Comparison of ENCODE assay signal across 11 cellular contexts in genomic region chr5:142720561-142721275, GRCh38. TPM values are rescaled to one million over a fixed set of nuclear protein-coding genes. Genes with fewer than 3 reads are reported as not detected.
A peak's percentile ranks its signal among the peaks of the same experiment; 100 is the strongest.
DNase-seq lines count a peak whose midpoint lies in the region; ATAC-seq and TF ChIP-seq lines count a peak whose summit lies in the region.
"Had no signal": no experiment of that assay in that cellular context is flagged by ENCODE, and none has a peak within 500 bp of the region (broad histone marks: within the 10 kb centered on the region; RNA-seq: fewer than 3 reads in every experiment).

No MANE protein-coding gene starts in this region.

- TF ChIP-seq EP300 in suprapubic skin (IDR thresholded peaks at IDR 0.05), result no peak

- H3K4me1 ChIP-seq in PC-3 (ENCODE audit: insufficient read depth, low read length), result peaks cover 29% of the 10 kb centered on the region
- H3K4me1 ChIP-seq in suprapubic skin, result peaks cover 10% of the 10 kb centered on the region

- peaks cover 23% of the 10 kb centered on the region for H3K4me1 Mint-ChIP-seq in type B pancreatic cell (ENCODE audit: unreplicated experiment)

- peak overlapping the region; percentile 38 for H3K9ac ChIP-seq in PC-3 (ENCODE audit: low read length)

- peak; percentile 29 for DNase-seq in NCI-H1436 (lab: John Stamatoyannopoulos, UW)
- DNase-seq in NCI-H1436 treated with DMSO at 0.1 percent for 48 hours (lab: John Stamatoyannopoulos, UW), result no peak
- peak; percentile 79 for DNase-seq in PC-3
- peak; percentile 41 for DNase-seq in left cardiac atrium
- DNase-seq in type B pancreatic cell (ENCODE audit: extremely low spot score, unreplicated experiment), result peak; percentile 6
- DNase-seq in MG63, result no peak
- no peak for DNase-seq in suprapubic skin (ENCODE audit: low spot score in 2 of 2)
- DNase-seq: activated CD4-positive, alpha-beta memory T cell treated with anti-CD3 and anti-CD28 coated beads for 36 hours had no signal

- no peaks in the 10 kb centered on the region for H3K9me2 ChIP-seq in PC-3 (replicated peaks; ENCODE audit: low read length)

- peak overlapping the region; percentile 86 for H2AFZ ChIP-seq in PC-3 (ENCODE audit: low read length)

- intact Hi-C loops in PC-3 (cut with micrococcal nuclease), result loop anchor here (1.0 kb wide), 1 partner anchor 20 kb away; no protein-coding TSS in a partner anchor
- intact Hi-C loops in left cardiac atrium (cut with DNase I), result loop anchor here in 1 of 2 donors (5.0 kb wide), 1 partner anchor 37 kb away; no protein-coding TSS in a partner anchor

- CTCF ChIA-PET in PC-3 (lab: Charles Lee), result interaction anchor here (1.0 to 1.5 kb wide), 4 partner anchors 28 to 168 kb away, joined by 3 to 7 read pairs (median 4); no protein-coding TSS in a partner anchor

- WGBS in suprapubic skin, result 76% methylated on average over 6 of the region's 13 CpGs

- no peak overlapping the region for H3K27ac Mint-ChIP-seq in type B pancreatic cell
- H3K27ac Mint-ChIP-seq: activated CD4-positive, alpha-beta memory T cell treated with anti-CD3 and anti-CD28 coated beads for 36 hours had no signal

- no peak for TF ChIP-seq POLR2A in suprapubic skin (IDR thresholded peaks at IDR 0.05)

- H3K27ac ChIP-seq in PC-3 (ENCODE audit: low read length) (peak overlapping the region; percentile 79), suprapubic skin (no peak overlapping the region)
- H3K27ac ChIP-seq: gastroesophageal sphincter had no signal

- H3F3A ChIP-seq in PC-3 (ENCODE audit: low read length, unreplicated experiment), result peaks cover 10% of the 10 kb centered on the region

- H3K36me3 ChIP-seq in PC-3 (ENCODE audit: low read depth, low read length) (no peaks in the 10 kb centered on the region), MG63 (no peaks in the 10 kb centered on the region), suprapubic skin (no peaks in the 10 kb centered on the region)
- H3K36me3 ChIP-seq: gastroesophageal sphincter had no signal

- H3K79me2 ChIP-seq in PC-3 (ENCODE audit: low read length), result no peaks in the 10 kb centered on the region

- ATAC-seq in PC-3, result peak; percentile 57
- peak; percentile 39 to 60 for ATAC-seq in left cardiac atrium
- no peak for ATAC-seq in HG02885 (IDR thresholded peaks at IDR 0.05; ENCODE audit: poor library complexity, unreplicated experiment)
- ATAC-seq: gastroesophageal sphincter; natural killer cell treated with Interleukin-12 subunit alpha and Interleukin-12 subunit beta and Interleukin-15 and Interleukin-18, amount 100 ng/mL, for 72 hours had no signal

- H3K27me3 Mint-ChIP-seq in type B pancreatic cell, result peaks cover 3% of the 10 kb centered on the region
- H3K27me3 Mint-ChIP-seq: activated CD4-positive, alpha-beta memory T cell treated with anti-CD3 and anti-CD28 coated beads for 36 hours; natural killer cell treated with Interleukin-12 subunit alpha and Interleukin-12 subunit beta and Interleukin-15 and Interleukin-18, amount 100 ng/mL, for 72 hours had no signal

- peak; percentile 23; the same call in 1 of the 2 replicates for TF ChIP-seq CTCF in PC-3 (conservative IDR thresholded peaks at IDR 0.05; ENCODE audit: low read depth, low read length)
- no peak for TF ChIP-seq CTCF in type B pancreatic cell (conservative IDR thresholded peaks at IDR 0.05)
- no peak for TF ChIP-seq CTCF in suprapubic skin (IDR thresholded peaks at IDR 0.05)

- H3K4me3 Mint-ChIP-seq in type B pancreatic cell, result no peak overlapping the region
- H3K4me3 Mint-ChIP-seq: activated CD4-positive, alpha-beta memory T cell treated with anti-CD3 and anti-CD28 coated beads for 36 hours; natural killer cell treated with Interleukin-12 subunit alpha and Interleukin-12 subunit beta and Interleukin-15 and Interleukin-18, amount 100 ng/mL, for 72 hours had no signal

- no peaks in the 10 kb centered on the region for H3K27me3 ChIP-seq in PC-3 (ENCODE audit: low read length)
- no peaks in the 10 kb centered on the region for H3K27me3 ChIP-seq in MG63
- H3K27me3 ChIP-seq in suprapubic skin, result no peaks in the 10 kb centered on the region

- H3K9me3 Mint-ChIP-seq in type B pancreatic cell, result no peaks in the 10 kb centered on the region
- H3K9me3 Mint-ChIP-seq: activated CD4-positive, alpha-beta memory T cell treated with anti-CD3 and anti-CD28 coated beads for 36 hours; natural killer cell treated with Interleukin-12 subunit alpha and Interleukin-12 subunit beta and Interleukin-15 and Interleukin-18, amount 100 ng/mL, for 72 hours had no signal

- H3K36me3 Mint-ChIP-seq in type B pancreatic cell, result no peaks in the 10 kb centered on the region
- H3K36me3 Mint-ChIP-seq: activated CD4-positive, alpha-beta memory T cell treated with anti-CD3 and anti-CD28 coated beads for 36 hours; natural killer cell treated with Interleukin-12 subunit alpha and Interleukin-12 subunit beta and Interleukin-15 and Interleukin-18, amount 100 ng/mL, for 72 hours had no signal

- peak overlapping the region; percentile 53; the same call in 1 of the 2 replicates for H3K4me3 ChIP-seq in PC-3 (ENCODE audit: low read length)
- H3K4me3 ChIP-seq in MG63, result no peak overlapping the region
- no peak overlapping the region for H3K4me3 ChIP-seq in suprapubic skin
- H3K4me3 ChIP-seq: gastroesophageal sphincter had no signal

- no peaks in the 10 kb centered on the region for H3K9me3 ChIP-seq in PC-3 (ENCODE audit: low read length)
- no peaks in the 10 kb centered on the region for H3K9me3 ChIP-seq in MG63
- no peaks in the 10 kb centered on the region for H3K9me3 ChIP-seq in suprapubic skin
- H3K9me3 ChIP-seq: gastroesophageal sphincter had no signal

- no TSS peak for BruUV-seq in PC-3 (replicated peaks; lab: Mats Ljungman, UMichigan)

- H4K20me1 ChIP-seq in PC-3 (ENCODE audit: low read length), result no peaks in the 10 kb centered on the region

- peak overlapping the region; percentile 85 for H3K4me2 ChIP-seq in PC-3 (ENCODE audit: low read length)

- POLR2A ChIA-PET in PC-3 (lab: Charles Lee; ENCODE audit: unreplicated experiment), result no interaction called here

RNA-seq across cellular contexts. Expression of gene FGF1, which starts 34.8 kb away (rescaled TPM):
- total RNA-seq in PC-3 (2014; rRNA removed) (1.5 and 9.7 TPM in 2 replicates), left cardiac atrium (10 to 100 TPM; 33.9 to 39.9 TPM), type B pancreatic cell (ENCODE audit: low replicate concordance) (0.12 and 2.7 TPM in 2 replicates), suprapubic skin (1 to 10 TPM in 3 of 4 donors, under 1 TPM in 1; 0.48 to 2.5 (median 1.9) TPM)
- total RNA-seq in MG63 (2014; rRNA removed; shearing (Covaris generic); ENCODE audit: low replicate concordance), result 0.57 and 1.1 TPM in 2 replicates
- total RNA-seq: activated CD4-positive, alpha-beta memory T cell treated with anti-CD3 and anti-CD28 coated beads for 36 hours; natural killer cell treated with Interleukin-12 subunit alpha and Interleukin-12 subunit beta and Interleukin-15 and Interleukin-18, amount 100 ng/mL, for 72 hours had no signal

RNA-seq across cellular contexts. Expression of gene ARHGAP26, which starts 49.5 kb away (rescaled TPM):
- total RNA-seq in PC-3 (2014; rRNA removed) (6.2 and 11.7 TPM in 2 replicates), left cardiac atrium (10 to 100 TPM; 29.6 to 50.2 TPM), type B pancreatic cell (ENCODE audit: low replicate concordance) (18.7 and 24.1 TPM in 2 replicates), suprapubic skin (10 to 100 TPM; 11.1 to 36.1 (median 21.8) TPM)
- 1.3 and 9.5 TPM in 2 replicates for total RNA-seq in MG63 (2014; rRNA removed; shearing (Covaris generic); ENCODE audit: low replicate concordance)

Comparison
In these comparisons a context has a peak if more than half of its experiments do, and no peak if none do; other contexts are left out.
1. DNase-seq: peak in NCI-H1436 (single experiment), PC-3 (single experiment), left cardiac atrium (single experiment) and type B pancreatic cell (single experiment); none in NCI-H1436 treated with DMSO at 0.1 percent for 48 hours (single experiment), MG63 (single experiment) and suprapubic skin (0 of 2).